In the genomic region with DNA sequence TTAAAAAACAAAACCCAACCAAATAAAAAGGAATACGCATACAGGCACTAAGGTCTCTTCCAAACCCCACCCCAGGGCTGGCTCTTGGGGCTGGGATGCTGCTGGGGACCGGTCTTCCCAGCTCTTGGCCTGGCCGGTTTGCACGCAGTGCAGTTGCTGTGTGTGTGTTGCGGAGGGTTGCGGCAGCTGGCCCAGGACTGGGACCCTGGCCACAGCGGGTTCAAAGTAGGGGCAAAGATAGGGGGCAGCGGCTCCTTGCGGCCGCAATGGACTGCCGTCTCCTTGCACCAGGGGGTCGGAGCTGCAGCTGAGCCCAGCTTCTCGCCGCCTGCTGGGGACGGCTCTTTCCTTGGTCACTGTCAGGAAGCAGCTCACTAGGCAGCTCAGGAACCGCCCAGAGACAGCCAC, we compare ENCODE assay signal across 18 cellular contexts. TPM values are rescaled to one million over a fixed set of nuclear protein-coding genes. Genes with fewer than 3 reads are reported as not detected.
A peak's percentile ranks its signal among the peaks of the same experiment; 100 is the strongest.
DNase-seq lines count a peak whose midpoint lies in the region; ATAC-seq and TF ChIP-seq lines count a peak whose summit lies in the region.
"Had no signal": no experiment of that assay in that cellular context is flagged by ENCODE, and none has a peak within 500 bp of the region (broad histone marks: within the 10 kb centered on the region; RNA-seq: fewer than 3 reads in every experiment).

No MANE protein-coding gene starts in this region.

- no peaks in the 10 kb centered on the region for H3K4me1 ChIP-seq in neural progenitor cell
- H3K4me1 ChIP-seq: BE2C, SJCRH30 had no signal

- H3K4me2 ChIP-seq in neural progenitor cell = no peak overlapping the region
- H3K4me2 ChIP-seq: KMS-11 had no signal

- TF ChIP-seq CTCF in brain microvascular endothelial cell (IDR thresholded peaks at IDR 0.05; ENCODE audit: low read depth, low read length, missing control alignments) (peak; percentile 1), neural progenitor cell (IDR thresholded peaks at IDR 0.05) (peak; percentile 50), RWPE1 (conservative IDR thresholded peaks at IDR 0.05; ENCODE audit: low read depth) (no peak)

- H3K36me3 ChIP-seq in brain microvascular endothelial cell (replicated peaks) (no peaks in the 10 kb centered on the region), neural progenitor cell (no peaks in the 10 kb centered on the region)
- H3K36me3 ChIP-seq: BE2C, SJCRH30 had no signal

- H3K36me3 Mint-ChIP-seq in neural progenitor cell = peaks cover 3% of the 10 kb centered on the region
- H3K36me3 Mint-ChIP-seq: CD4-positive, alpha-beta memory T cell had no signal

- peaks cover 10% of the 10 kb centered on the region for H3K4me1 Mint-ChIP-seq in neural progenitor cell

- H3K4me3 ChIP-seq in brain microvascular endothelial cell (ENCODE audit: low read depth, low read length) (no peak overlapping the region), neural progenitor cell (no peak overlapping the region)
- H3K4me3 ChIP-seq: GM23248, SJCRH30 had no signal

- in situ Hi-C loops in brain microvascular endothelial cell (cut with HindIII; ENCODE audit: low pct_ligation_motif_present, low sequenced_read_pairs) = no loop called here

- no peak overlapping the region for H3K27ac Mint-ChIP-seq in neural progenitor cell
- H3K27ac Mint-ChIP-seq: CD4-positive, alpha-beta memory T cell had no signal

- DNase-seq in brain microvascular endothelial cell (no peak), iPS-NIHi11 (ENCODE audit: low spot score) (peak; percentile 45), neural progenitor cell (ENCODE audit: low spot score) (peak; percentile 63), NCI-H2171 (lab: John Stamatoyannopoulos, UW) (no peak), RWPE1 (ENCODE audit: low spot score) (no peak)
- no peak for DNase-seq in stimulated activated CD4-positive, alpha-beta T cell treated with anti-CD3 and anti-CD28 coated beads, Interleukin-12 subunit alpha, Interleukin-12 subunit beta, amount 100 ng/mL, for 4 hours
- DNase-seq: BE2C; CD4-positive, alpha-beta memory T cell; GM23248; NCI-H1436; NCI-H2029 treated with DMSO at 0.1 percent for 48 hours; NCI-H748 treated with DMSO at 0.1 percent for 48 hours; PC-3; SJCRH30 had no signal

- no peaks in the 10 kb centered on the region for H3K9me3 ChIP-seq in neural progenitor cell (ENCODE audit: low read depth)
- H3K9me3 ChIP-seq: BE2C, SJCRH30 had no signal

- no peak overlapping the region for H3K4me3 Mint-ChIP-seq in neural progenitor cell

- H3K27me3 Mint-ChIP-seq in neural progenitor cell (ENCODE audit: insufficient read depth, low read depth) = peaks cover 64% of the 10 kb centered on the region

- no peaks in the 10 kb centered on the region for H3K79me2 ChIP-seq in neural progenitor cell (ENCODE audit: low read depth)

- POLR2A ChIA-PET in RWPE1 (lab: Yijun Ruan, JAX; ENCODE audit: low non-redundant PET) = no interaction called here

- H3K27ac ChIP-seq in brain microvascular endothelial cell (no peak overlapping the region), neural progenitor cell (no peak overlapping the region), RWPE1 (no peak overlapping the region)
- H3K27ac ChIP-seq: GM23248, KMS-11, SJCRH30 had no signal

- H3F3A ChIP-seq in neural progenitor cell (ENCODE audit: low read depth) = peaks cover 5% of the 10 kb centered on the region

- no peak overlapping the region for H2AFZ ChIP-seq in neural progenitor cell (replicated peaks)
- H2AFZ ChIP-seq: GM23248 had no signal

- H3K9me3 Mint-ChIP-seq in neural progenitor cell = no peaks in the 10 kb centered on the region

- no peak overlapping the region for H3K9ac ChIP-seq in neural progenitor cell
- H3K9ac ChIP-seq: GM23248, KMS-11 had no signal

- H4K20me1 ChIP-seq in neural progenitor cell (ENCODE audit: low read depth) = peaks cover 31% of the 10 kb centered on the region

- H3K27me3 ChIP-seq in brain microvascular endothelial cell (replicated peaks) = peaks cover 55% of the 10 kb centered on the region
- H3K27me3 ChIP-seq in neural progenitor cell = peaks cover 100% of the 10 kb centered on the region

- ATAC-seq in GM19035 (IDR thresholded peaks at IDR 0.05; ENCODE audit: unreplicated experiment) = no peak
- ATAC-seq: PC-3 had no signal

- CTCF ChIA-PET in RWPE1 (lab: Yijun Ruan, JAX) = no interaction called here

RNA-seq across cellular contexts. Expression of a gene that starts 5.0 kb away (rescaled TPM):
- 0.41 and 0.90 TPM in 2 replicates for total RNA-seq in neural progenitor cell (ENCODE audit: low replicate concordance)
- total RNA-seq: CD4-positive, alpha-beta memory T cell; GM23248; M059J; NCI-H460; PC-3; SJCRH30 had no signal

Comparison
In these comparisons a context has a peak if more than half of its experiments do, and no peak if none do; other contexts are left out.
1. DNase-seq: peak in iPS-NIHi11 (single experiment) and neural progenitor cell (single experiment); none in brain microvascular endothelial cell (single experiment), NCI-H2171 (single experiment), stimulated activated CD4-positive, alpha-beta T cell treated with anti-CD3 and anti-CD28 coated beads, Interleukin-12 subunit alpha, Interleukin-12 subunit beta, amount 100 ng/mL, for 4 hours (single experiment) and RWPE1 (single experiment).